11 cellular contexts compared by ENCODE assay signal in genomic region chr17:71071837-71072236, GRCh38.
DNase-seq lines count a peak whose midpoint lies in the region; ATAC-seq and TF ChIP-seq lines count a peak whose summit lies in the region.
"Had no signal": no experiment of that assay in that cellular context is flagged by ENCODE, and none has a peak within 500 bp of the region (broad histone marks: within the 10 kb centered on the region; RNA-seq: fewer than 3 reads in every experiment).

No MANE protein-coding gene starts in this region.

- no peaks in the 10 kb centered on the region for H3K36me3 ChIP-seq in mucosa of descending colon (ENCODE audit: low read depth)

- intact Hi-C loops in mucosa of descending colon (cut with DNase I, micrococcal nuclease), result no loop called here

- TF ChIP-seq CTCF in mucosa of descending colon (IDR thresholded peaks at IDR 0.05) (no peak), glutamatergic neuron (IDR thresholded peaks at IDR 0.05; ENCODE audit: partially characterized antibody, unreplicated experiment) (no peak)

- DNase-seq in Daoy (ENCODE audit: low read depth) (peak; percentile 97), NCI-H226 (peak; percentile 60), brain pericyte (ENCODE audit: low read depth, low spot score) (peak; percentile 86), mucosa of descending colon (peak in 1 of 3 donors; percentile 47), cerebellum (ENCODE audit: low spot score) (no peak), glutamatergic neuron (no peak)
- DNase-seq: activated CD4-positive, alpha-beta T cell treated with anti-CD3 and anti-CD28 coated beads, Interleukin-2, amount 50 U/mL, for 4 hours; Kasumi-1 had no signal

- H3K9me3 Mint-ChIP-seq in glutamatergic neuron (ENCODE audit: unreplicated experiment), result no peaks in the 10 kb centered on the region

- no peaks in the 10 kb centered on the region for H3K27me3 Mint-ChIP-seq in glutamatergic neuron (ENCODE audit: unreplicated experiment)
- H3K27me3 Mint-ChIP-seq: natural killer cell treated with Interleukin-12 subunit alpha and Interleukin-12 subunit beta and Interleukin-15 and Interleukin-18, amount 100 ng/mL, for 72 hours had no signal

- no peaks in the 10 kb centered on the region for H3K4me1 Mint-ChIP-seq in glutamatergic neuron (ENCODE audit: low read depth, unreplicated experiment)

- no peaks in the 10 kb centered on the region for H3K36me3 Mint-ChIP-seq in glutamatergic neuron (ENCODE audit: unreplicated experiment)

- H3K4me3 Mint-ChIP-seq in glutamatergic neuron (ENCODE audit: unreplicated experiment), result no peak overlapping the region
- H3K4me3 Mint-ChIP-seq: natural killer cell treated with Interleukin-12 subunit alpha and Interleukin-12 subunit beta and Interleukin-15 and Interleukin-18, amount 100 ng/mL, for 72 hours had no signal

- no peaks in the 10 kb centered on the region for H3K4me1 ChIP-seq in mucosa of descending colon (ENCODE audit: low read depth)

- no peaks in the 10 kb centered on the region for H3K9me3 ChIP-seq in mucosa of descending colon

- ATAC-seq in mucosa of descending colon, result peak; percentile 9
- no peak for ATAC-seq in HG03565 (IDR thresholded peaks at IDR 0.05; ENCODE audit: unreplicated experiment)
- ATAC-seq in HG03442 (IDR thresholded peaks at IDR 0.05; ENCODE audit: unreplicated experiment), result no peak
- ATAC-seq: natural killer cell treated with Interleukin-12 subunit alpha and Interleukin-12 subunit beta and Interleukin-15 and Interleukin-18, amount 100 ng/mL, for 72 hours had no signal

- no peak overlapping the region for H3K27ac Mint-ChIP-seq in glutamatergic neuron (ENCODE audit: unreplicated experiment)
- H3K27ac Mint-ChIP-seq: natural killer cell treated with Interleukin-12 subunit alpha and Interleukin-12 subunit beta and Interleukin-15 and Interleukin-18, amount 100 ng/mL, for 72 hours had no signal

- H3K4me3 ChIP-seq in mucosa of descending colon, result no peak overlapping the region

Comparison
In these comparisons a context has a peak if more than half of its experiments do, and no peak if none do; other contexts are left out.
1. DNase-seq: peak in Daoy (single experiment), NCI-H226 (single experiment) and brain pericyte (single experiment); none in cerebellum (single experiment) and glutamatergic neuron (single experiment).